14 cellular contexts compared by ENCODE assay signal in genomic region chr2:131451265-131451949, GRCh38. TPM values are rescaled to one million over a fixed set of nuclear protein-coding genes. Genes with fewer than 3 reads are reported as not detected.
DNase-seq lines count a peak whose midpoint lies in the region; ATAC-seq and TF ChIP-seq lines count a peak whose summit lies in the region.
"Not testable (repeated sequence)": the region's sequence is repeated elsewhere in the genome, so short reads cannot be mapped to it uniquely, and the experiment has no call there.
"Had no signal": no experiment of that assay in that cellular context is flagged by ENCODE, and none has a peak within 500 bp of the region (broad histone marks: within the 10 kb centered on the region; RNA-seq: fewer than 3 reads in every experiment).

No MANE protein-coding gene starts in this region.

- CTCF ChIA-PET in activated CD4-positive, alpha-beta memory T cell treated with anti-CD3 and anti-CD28 coated beads for 36 hours (lab: Charles Lee) = not testable (repeated sequence)

- H3K36me3 Mint-ChIP-seq in activated CD4-positive, alpha-beta memory T cell treated with anti-CD3 and anti-CD28 coated beads for 36 hours = not testable (repeated sequence)

- not testable (repeated sequence) for H3K4me1 ChIP-seq in osteoblast (ENCODE audit: insufficient read depth, low read length)

- H3K4me3 ChIP-seq in osteoblast (ENCODE audit: insufficient read depth, low read length) = not testable (repeated sequence)

- not testable (repeated sequence) for H3K36me3 ChIP-seq in osteoblast (ENCODE audit: insufficient read depth, low read length)

- H3K4me3 Mint-ChIP-seq in activated CD4-positive, alpha-beta memory T cell treated with anti-CD3 and anti-CD28 coated beads for 36 hours = not testable (repeated sequence)

- not testable (repeated sequence) for H3K4me1 Mint-ChIP-seq in activated CD4-positive, alpha-beta memory T cell treated with anti-CD3 and anti-CD28 coated beads for 36 hours (ENCODE audit: low read depth)

- not testable (repeated sequence) for H3K79me2 ChIP-seq in osteoblast (ENCODE audit: insufficient read depth, low read length)

- H3K9me3 Mint-ChIP-seq in activated CD4-positive, alpha-beta memory T cell treated with anti-CD3 and anti-CD28 coated beads for 36 hours = not testable (repeated sequence)

- H3K27me3 ChIP-seq in osteoblast (ENCODE audit: insufficient read depth, low read length) = not testable (repeated sequence)

- not testable (repeated sequence) for H3K4me2 ChIP-seq in osteoblast (ENCODE audit: insufficient read depth, low read length)

- H3K9me3 ChIP-seq in osteoblast (ENCODE audit: low read depth, low read length) = not testable (repeated sequence)

- H3K27ac ChIP-seq in osteoblast (ENCODE audit: low read depth, low read length) = not testable (repeated sequence)

- not testable (repeated sequence) for H3K27ac Mint-ChIP-seq in activated CD4-positive, alpha-beta memory T cell treated with anti-CD3 and anti-CD28 coated beads for 36 hours

- intact Hi-C loops in activated CD4-positive, alpha-beta memory T cell treated with anti-CD3 and anti-CD28 coated beads for 36 hours (cut with micrococcal nuclease) = not testable (repeated sequence)

- ATAC-seq in GM18508 (IDR thresholded peaks at IDR 0.05; ENCODE audit: insufficient read depth, unreplicated experiment) (peak; percentile 83), GM19324 (IDR thresholded peaks at IDR 0.05; ENCODE audit: low FRiP score, unreplicated experiment) (peak; percentile 73), GM21515 (IDR thresholded peaks at IDR 0.05; ENCODE audit: unreplicated experiment) (peak; percentile 80), HG02678 (IDR thresholded peaks at IDR 0.05; ENCODE audit: unreplicated experiment) (peak; percentile 76), HG03064 (IDR thresholded peaks at IDR 0.05; ENCODE audit: low read depth, unreplicated experiment) (peak; percentile 76), HG03520 (IDR thresholded peaks at IDR 0.05; ENCODE audit: unreplicated experiment) (peak; percentile 71)

- not testable (repeated sequence) for TF ChIP-seq CTCF in osteoblast (IDR thresholded peaks at IDR 0.05; ENCODE audit: extremely low read depth, low read depth, low read length)

- H4K20me1 ChIP-seq in osteoblast (ENCODE audit: insufficient read depth, low read length) = not testable (repeated sequence)

- H3K27me3 Mint-ChIP-seq in activated CD4-positive, alpha-beta memory T cell treated with anti-CD3 and anti-CD28 coated beads for 36 hours = peaks cover 33% of the 10 kb centered on the region

- POLR2A ChIA-PET in activated CD4-positive, alpha-beta memory T cell treated with anti-CD3 and anti-CD28 coated beads for 36 hours (lab: Charles Lee) = not testable (repeated sequence)

- peak; percentile 26 for DNase-seq in activated CD4-positive, alpha-beta memory T cell treated with anti-CD3 and anti-CD28 coated beads for 36 hours
- peak; percentile 60 for DNase-seq in osteoblast (ENCODE audit: insufficient read length, low spot score, missing footprints)

- H2AFZ ChIP-seq in osteoblast (ENCODE audit: low read length) = not testable (repeated sequence)

RNA-seq across cellular contexts. Expression of gene TUBA3D, which starts 24.5 kb away (rescaled TPM):
- total RNA-seq in activated CD4-positive, alpha-beta memory T cell treated with anti-CD3 and anti-CD28 coated beads for 36 hours = not detected
- total RNA-seq in osteoblast = not detected in 2 replicates
- total RNA-seq: Caco-2; gastroesophageal sphincter; HT-29; K562; naive thymus-derived CD4-positive, alpha-beta T cell; osteocyte had no signal

RNA-seq across cellular contexts. Expression of gene MZT2A, which starts 40.8 kb away (rescaled TPM):
- 100 to 1,000 TPM; 197 to 208 TPM for total RNA-seq in activated CD4-positive, alpha-beta memory T cell treated with anti-CD3 and anti-CD28 coated beads for 36 hours
- total RNA-seq in osteoblast = 45.2 and 59.8 TPM in 2 replicates
